17 cellular contexts compared by ENCODE assay signal in genomic region chr18:10042492-10042891, GRCh38.
DNase-seq lines count a peak whose midpoint lies in the region; ATAC-seq and TF ChIP-seq lines count a peak whose summit lies in the region.
"Had no signal": no experiment of that assay in that cellular context is flagged by ENCODE, and none has a peak within 500 bp of the region (broad histone marks: within the 10 kb centered on the region; RNA-seq: fewer than 3 reads in every experiment).

No MANE protein-coding gene starts in this region.

- H3K27ac Mint-ChIP-seq in activated T-cell treated with anti-CD3 and anti-CD28 coated beads, Interleukin-2, amount 50 U/mL, for 72 hours: no peak overlapping the region
- H3K27ac Mint-ChIP-seq: CD4-positive, CD25-positive, alpha-beta regulatory T cell had no signal

- H3K4me1 ChIP-seq in body of pancreas (peaks cover 36% of the 10 kb centered on the region), esophagus squamous epithelium (peaks cover 4 to 77% (median 37%) of the 10 kb centered on the region in 3 donors), smooth muscle cell (ENCODE audit: low read depth) (peaks cover 6% of the 10 kb centered on the region), uterus (no peaks in the 10 kb centered on the region)

- TF ChIP-seq CTCF in body of pancreas (IDR thresholded peaks at IDR 0.05) (no peak), esophagus squamous epithelium (IDR thresholded peaks at IDR 0.05) (no peak), smooth muscle cell (IDR thresholded peaks at IDR 0.05; ENCODE audit: borderline replicate concordance, insufficient read depth, poor library complexity, severe bottlenecking) (no peak), uterus (IDR thresholded peaks at IDR 0.05) (no peak)

- H3K27ac ChIP-seq in body of pancreas (peak overlapping the region in 3 of 4 donors; percentile 89 to 95 (median 89)), esophagus squamous epithelium (peak overlapping the region; percentile 37 to 85 (median 74)), smooth muscle cell (ENCODE audit: low read depth) (peak overlapping the region; percentile 91), uterus (peak overlapping the region; percentile 72 to 75)
- H3K27ac ChIP-seq: RWPE1 had no signal

- H3K9ac ChIP-seq in smooth muscle cell (ENCODE audit: low read depth): no peak overlapping the region

- H3K4me2 ChIP-seq in smooth muscle cell: no peak overlapping the region

- TF ChIP-seq POLR2A in body of pancreas (IDR thresholded peaks at IDR 0.05) (no peak), esophagus squamous epithelium (IDR thresholded peaks at IDR 0.05) (no peak), uterus (IDR thresholded peaks at IDR 0.05) (no peak)

- H4K20me1 ChIP-seq in smooth muscle cell (ENCODE audit: low read depth): no peaks in the 10 kb centered on the region

- H3K4me1 Mint-ChIP-seq in activated T-cell treated with anti-CD3 and anti-CD28 coated beads, Interleukin-2, amount 50 U/mL, for 72 hours (ENCODE audit: low read depth): no peaks in the 10 kb centered on the region
- H3K4me1 Mint-ChIP-seq: CD4-positive, CD25-positive, alpha-beta regulatory T cell had no signal

- DNase-seq in body of pancreas: no peak
- no peak for DNase-seq in esophagus squamous epithelium (lab: John Stamatoyannopoulos, UW)
- no peak for DNase-seq in smooth muscle cell (lab: John Stamatoyannopoulos, UW; ENCODE audit: unreplicated experiment)
- no peak for DNase-seq in uterus
- no peak for DNase-seq in mucosa of gallbladder (ENCODE audit: low spot score)
- DNase-seq in A172 (ENCODE audit: low spot score): no peak
- no peak for DNase-seq in activated T-cell treated with anti-CD3 and anti-CD28 coated beads, Interleukin-2, amount 50 U/mL, for 72 hours
- DNase-seq: CD4-positive, CD25-positive, alpha-beta regulatory T cell; DMS53; KG1; NCI-H1436 treated with DMSO at 0.1 percent for 48 hours; NCI-H2029 treated with DMSO at 0.1 percent for 48 hours; NCI-H2171 treated with DMSO at 0.1 percent for 48 hours; NCI-H748 treated with DMSO at 0.1 percent for 48 hours; PC-3 had no signal

- no peak overlapping the region for H2AFZ ChIP-seq in smooth muscle cell (ENCODE audit: low read depth)

- H3K36me3 Mint-ChIP-seq in activated T-cell treated with anti-CD3 and anti-CD28 coated beads, Interleukin-2, amount 50 U/mL, for 72 hours (ENCODE audit: insufficient read depth in 2 of 2): peaks cover 2 to 5% of the 10 kb centered on the region in 2 donors
- H3K36me3 Mint-ChIP-seq: CD4-positive, CD25-positive, alpha-beta regulatory T cell had no signal

- peaks cover 6 to 7% of the 10 kb centered on the region in 2 donors for H3K9me3 Mint-ChIP-seq in activated T-cell treated with anti-CD3 and anti-CD28 coated beads, Interleukin-2, amount 50 U/mL, for 72 hours

- H3K79me2 ChIP-seq in smooth muscle cell (ENCODE audit: low read depth): no peaks in the 10 kb centered on the region

- H3K4me3 Mint-ChIP-seq in activated T-cell treated with anti-CD3 and anti-CD28 coated beads, Interleukin-2, amount 50 U/mL, for 72 hours: no peak overlapping the region
- H3K4me3 Mint-ChIP-seq: CD4-positive, CD25-positive, alpha-beta regulatory T cell had no signal

- H3K9me3 ChIP-seq in body of pancreas: no peaks in the 10 kb centered on the region
- H3K9me3 ChIP-seq in esophagus squamous epithelium: peaks cover 0 to 16% (median 11%) of the 10 kb centered on the region in 3 donors
- H3K9me3 ChIP-seq in smooth muscle cell (replicated peaks; ENCODE audit: low read depth): no peaks in the 10 kb centered on the region
- H3K9me3 ChIP-seq in uterus: peaks cover 8 to 16% of the 10 kb centered on the region in 2 donors

- H3K4me3 ChIP-seq in body of pancreas: no peak overlapping the region
- no peak overlapping the region for H3K4me3 ChIP-seq in esophagus squamous epithelium
- no peak overlapping the region for H3K4me3 ChIP-seq in smooth muscle cell
- H3K4me3 ChIP-seq in uterus: no peak overlapping the region

- no peaks in the 10 kb centered on the region for H3K27me3 Mint-ChIP-seq in activated T-cell treated with anti-CD3 and anti-CD28 coated beads, Interleukin-2, amount 50 U/mL, for 72 hours (ENCODE audit: low read depth)

- intact Hi-C loops in body of pancreas (cut with DNase I): no loop called here
- intact Hi-C loops in esophagus squamous epithelium (cut with DNase I): no loop called here
- intact Hi-C loops in uterus (cut with DNase I; ENCODE audit: low total_unique reads): no loop called here

- H3F3A ChIP-seq in smooth muscle cell (ENCODE audit: low read depth): peaks cover 43% of the 10 kb centered on the region

- ATAC-seq in body of pancreas: no peak
- ATAC-seq in activated T-cell treated with anti-CD3 and anti-CD28 coated beads, Interleukin-2, amount 50 U/mL, for 72 hours (replicated peaks in 1 of 2): no peak
- ATAC-seq: HepG2, PC-3 had no signal

- H3K27me3 ChIP-seq in body of pancreas: no peaks in the 10 kb centered on the region
- H3K27me3 ChIP-seq in esophagus squamous epithelium: no peaks in the 10 kb centered on the region
- H3K27me3 ChIP-seq in smooth muscle cell (ENCODE audit: low read depth): no peaks in the 10 kb centered on the region
- H3K27me3 ChIP-seq in uterus: no peaks in the 10 kb centered on the region

- H3K36me3 ChIP-seq in body of pancreas (replicated peaks in 1 of 2; ENCODE audit: insufficient read depth in 1 of 2, low read depth in 2 of 2): no peaks in the 10 kb centered on the region
- no peaks in the 10 kb centered on the region for H3K36me3 ChIP-seq in esophagus squamous epithelium
- no peaks in the 10 kb centered on the region for H3K36me3 ChIP-seq in smooth muscle cell (ENCODE audit: low read depth)
- no peaks in the 10 kb centered on the region for H3K36me3 ChIP-seq in uterus

- WGBS in body of pancreas, 2 donors: 89 to 94% methylated on average over 5 of the region's 5 CpGs
- 86 to 94% methylated on average over 5 of the region's 5 CpGs for WGBS in esophagus squamous epithelium, 2 donors
- WGBS in smooth muscle cell (ENCODE audit: low lambda C conversion rate): 63% methylated on average over 5 of the region's 5 CpGs
